1 cellular context compared by ENCODE assay signal in the genomic region with DNA sequence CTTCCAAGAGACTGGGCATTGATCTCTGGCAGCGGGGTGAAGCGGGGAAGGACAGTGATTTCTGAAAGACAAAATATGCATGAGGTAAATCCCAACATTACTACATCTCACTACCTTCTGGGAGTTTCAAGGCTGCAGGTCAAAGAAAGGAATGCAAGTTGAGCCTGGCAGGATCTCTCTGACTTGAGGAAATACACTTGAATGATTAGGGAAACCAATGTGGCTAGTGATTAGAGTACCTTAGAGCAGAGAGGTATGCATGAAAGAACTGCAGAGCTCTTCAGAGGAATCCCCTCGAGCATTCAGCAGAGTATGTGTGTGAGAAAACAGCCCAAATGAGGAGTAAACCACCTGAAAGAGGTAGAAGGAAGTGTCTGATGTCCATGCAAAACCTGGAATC.
TF ChIP-seq lines count a peak whose summit lies in the region.

No MANE protein-coding gene starts in this region.

TF ChIP-seq in GM23338, 12 proteins besides CTCF, POLR2A, EP300 and RAD21 (continued from another document):
- TF ChIP-seq, protein P1, sequence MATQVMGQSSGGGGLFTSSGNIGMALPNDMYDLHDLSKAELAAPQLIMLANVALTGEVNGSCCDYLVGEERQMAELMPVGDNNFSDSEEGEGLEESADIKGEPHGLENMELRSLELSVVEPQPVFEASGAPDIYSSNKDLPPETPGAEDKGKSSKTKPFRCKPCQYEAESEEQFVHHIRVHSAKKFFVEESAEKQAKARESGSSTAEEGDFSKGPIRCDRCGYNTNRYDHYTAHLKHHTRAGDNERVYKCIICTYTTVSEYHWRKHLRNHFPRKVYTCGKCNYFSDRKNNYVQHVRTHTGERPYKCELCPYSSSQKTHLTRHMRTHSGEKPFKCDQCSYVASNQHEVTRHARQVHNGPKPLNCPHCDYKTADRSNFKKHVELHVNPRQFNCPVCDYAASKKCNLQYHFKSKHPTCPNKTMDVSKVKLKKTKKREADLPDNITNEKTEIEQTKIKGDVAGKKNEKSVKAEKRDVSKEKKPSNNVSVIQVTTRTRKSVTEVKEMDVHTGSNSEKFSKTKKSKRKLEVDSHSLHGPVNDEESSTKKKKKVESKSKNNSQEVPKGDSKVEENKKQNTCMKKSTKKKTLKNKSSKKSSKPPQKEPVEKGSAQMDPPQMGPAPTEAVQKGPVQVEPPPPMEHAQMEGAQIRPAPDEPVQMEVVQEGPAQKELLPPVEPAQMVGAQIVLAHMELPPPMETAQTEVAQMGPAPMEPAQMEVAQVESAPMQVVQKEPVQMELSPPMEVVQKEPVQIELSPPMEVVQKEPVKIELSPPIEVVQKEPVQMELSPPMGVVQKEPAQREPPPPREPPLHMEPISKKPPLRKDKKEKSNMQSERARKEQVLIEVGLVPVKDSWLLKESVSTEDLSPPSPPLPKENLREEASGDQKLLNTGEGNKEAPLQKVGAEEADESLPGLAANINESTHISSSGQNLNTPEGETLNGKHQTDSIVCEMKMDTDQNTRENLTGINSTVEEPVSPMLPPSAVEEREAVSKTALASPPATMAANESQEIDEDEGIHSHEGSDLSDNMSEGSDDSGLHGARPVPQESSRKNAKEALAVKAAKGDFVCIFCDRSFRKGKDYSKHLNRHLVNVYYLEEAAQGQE (IDR thresholded peaks at IDR 0.05; ENCODE audit: unreplicated experiment) = no peak
